Comparison of ENCODE assay signal across 7 cellular contexts in the genomic region with DNA sequence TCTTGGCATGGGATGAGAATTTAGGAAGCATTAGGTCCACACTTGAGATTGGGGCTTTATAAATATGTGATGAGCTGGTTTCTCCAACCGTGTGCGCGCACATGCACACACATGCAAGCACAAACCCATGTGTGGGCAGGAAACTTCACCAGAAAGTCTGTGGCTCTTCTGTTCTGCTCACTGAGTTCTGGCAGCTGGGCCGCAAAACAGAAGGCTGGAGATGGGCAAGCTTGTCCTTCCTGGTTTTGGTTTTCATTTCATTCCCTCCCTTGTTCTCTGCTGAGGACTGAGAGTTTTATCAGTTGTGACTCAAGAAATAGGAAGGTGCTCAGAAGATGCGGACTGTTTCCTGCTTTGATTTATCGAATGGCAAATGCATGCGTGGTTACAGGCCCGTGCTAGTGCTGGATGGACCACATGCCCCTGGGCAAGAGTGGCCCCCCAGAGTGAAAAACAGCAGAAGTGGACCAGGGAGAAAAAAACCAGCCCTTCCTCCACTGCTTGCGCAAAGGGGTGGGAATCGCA. TPM values are rescaled to one million over a fixed set of nuclear protein-coding genes. Genes with fewer than 3 reads are reported as not detected.
DNase-seq lines count a peak whose midpoint lies in the region; ATAC-seq lines count a peak whose summit lies in the region.

No MANE protein-coding gene starts in this region.

- peak; percentile 59 for ATAC-seq in GM18909 (IDR thresholded peaks at IDR 0.05; ENCODE audit: poor library complexity, unreplicated experiment)
- ATAC-seq in HG02970 (IDR thresholded peaks at IDR 0.05; ENCODE audit: low FRiP score, unreplicated experiment) = peak; percentile 46
- peak; percentile 45 to 58 for ATAC-seq in right cardiac atrium

- H3K27ac ChIP-seq in right cardiac atrium (ENCODE audit: low read length) (peak overlapping the region; percentile 60), subcutaneous abdominal adipose tissue (ENCODE audit: low read depth, low read length) (peak overlapping the region; percentile 65)

- H3K4me1 ChIP-seq in right cardiac atrium (ENCODE audit: control insufficient read depth, insufficient read depth, low read length) (peaks cover 18% of the 10 kb centered on the region), subcutaneous abdominal adipose tissue (ENCODE audit: control insufficient read depth in 5 of 5, insufficient read depth in 5 of 5, low read length in 5 of 5) (peaks cover 17 to 67% (median 49%) of the 10 kb centered on the region in 5 donors)

- H3K27me3 ChIP-seq in right cardiac atrium (ENCODE audit: control insufficient read depth, insufficient read depth) = no peaks in the 10 kb centered on the region
- H3K27me3 ChIP-seq in subcutaneous abdominal adipose tissue (ENCODE audit: control insufficient read depth in 5 of 5, insufficient read depth in 4 of 5, low read length in 5 of 5) = no peaks in the 10 kb centered on the region

- peaks cover 0 to 3% (median 0%) of the 10 kb centered on the region in 5 donors for H3K36me3 ChIP-seq in subcutaneous abdominal adipose tissue (ENCODE audit: control insufficient read depth in 5 of 5, insufficient read depth in 5 of 5, low read length in 5 of 5)

- no peaks in the 10 kb centered on the region for H3K9me3 Mint-ChIP-seq in activated CD4-positive, alpha-beta T cell treated with anti-CD3 and anti-CD28 coated beads, Interleukin-2, amount 10 ng/mL, durations not matched to agents 24 days and 14 days

- no peak overlapping the region for H3K9ac ChIP-seq in subcutaneous abdominal adipose tissue (ENCODE audit: low read length in 5 of 5)

- H3K4me3 ChIP-seq in right cardiac atrium (ENCODE audit: low read length) (no peak overlapping the region), subcutaneous abdominal adipose tissue (ENCODE audit: low read depth in 1 of 5, low read length in 5 of 5) (peak overlapping the region in 2 of 5 donors; percentile 11 to 25)

- WGBS in right cardiac atrium = 61% methylated on average over 10 of the region's 10 CpGs

- H3K4me1 Mint-ChIP-seq in activated CD4-positive, alpha-beta T cell treated with anti-CD3 and anti-CD28 coated beads, Interleukin-2, amount 10 ng/mL, durations not matched to agents 24 days and 14 days = peaks cover 66% of the 10 kb centered on the region

- no peaks in the 10 kb centered on the region for H3K9me3 ChIP-seq in right cardiac atrium (ENCODE audit: control insufficient read depth, low read length)
- no peaks in the 10 kb centered on the region for H3K9me3 ChIP-seq in subcutaneous abdominal adipose tissue (ENCODE audit: control insufficient read depth in 5 of 5, low read length in 5 of 5)

- H3K27me3 Mint-ChIP-seq in activated CD4-positive, alpha-beta T cell treated with anti-CD3 and anti-CD28 coated beads, Interleukin-2, amount 10 ng/mL, durations not matched to agents 24 days and 14 days = no peaks in the 10 kb centered on the region

- peak overlapping the region; percentile 80 for H3K4me3 Mint-ChIP-seq in activated CD4-positive, alpha-beta T cell treated with anti-CD3 and anti-CD28 coated beads, Interleukin-2, amount 10 ng/mL, durations not matched to agents 24 days and 14 days

- H3K27ac Mint-ChIP-seq in activated CD4-positive, alpha-beta T cell treated with anti-CD3 and anti-CD28 coated beads, Interleukin-2, amount 10 ng/mL, durations not matched to agents 24 days and 14 days = peak overlapping the region; percentile 92

- intact Hi-C loops in activated CD4-positive, alpha-beta T cell treated with anti-CD3 and anti-CD28 coated beads, Interleukin-2, amount 10 ng/mL, durations not matched to agents 24 days and 14 days (cut with micrococcal nuclease) = loop anchor here (2.0 kb wide), 1 partner anchor 14 kb away; a partner anchor contains a TSS
- intact Hi-C loops in right cardiac atrium (cut with DNase I) = no loop called here

- DNase-seq in activated CD4-positive, alpha-beta T cell treated with anti-CD3 and anti-CD28 coated beads, Interleukin-2, amount 10 ng/mL, durations not matched to agents 24 days and 14 days = peak; percentile 85
- peak in 2 of 3 donors; percentile 51 to 73 for DNase-seq in right cardiac atrium
- no peak for DNase-seq in NCI-H2107 (lab: John Stamatoyannopoulos, UW)
- DNase-seq in KG1 (lab: John Stamatoyannopoulos, UW) = no peak

- peaks cover 48% of the 10 kb centered on the region for H3K36me3 Mint-ChIP-seq in activated CD4-positive, alpha-beta T cell treated with anti-CD3 and anti-CD28 coated beads, Interleukin-2, amount 10 ng/mL, durations not matched to agents 24 days and 14 days (ENCODE audit: low read depth)

RNA-seq across cellular contexts. Expression of a gene that starts 14.1 kb away (rescaled TPM):
- total RNA-seq in activated CD4-positive, alpha-beta T cell treated with anti-CD3 and anti-CD28 coated beads, Interleukin-2, amount 10 ng/mL, durations not matched to agents 24 days and 14 days = 57.4 and 61.0 TPM in 2 replicates
- total RNA-seq in right cardiac atrium = 10 to 100 TPM; 12.2 to 17.1 (median 15.1) TPM
- polyA plus RNA-seq in right cardiac atrium = 10.8 TPM

RNA-seq across cellular contexts. Expression of a gene that starts 40.8 kb away (rescaled TPM):
- 0.28 and 0.40 TPM in 2 replicates for total RNA-seq in activated CD4-positive, alpha-beta T cell treated with anti-CD3 and anti-CD28 coated beads, Interleukin-2, amount 10 ng/mL, durations not matched to agents 24 days and 14 days
- not detected for total RNA-seq in right cardiac atrium
- polyA plus RNA-seq in right cardiac atrium = not detected

Comparison
In these comparisons a context has a peak if more than half of its experiments do, and no peak if none do; other contexts are left out.
1. DNase-seq: peak in activated CD4-positive, alpha-beta T cell treated with anti-CD3 and anti-CD28 coated beads, Interleukin-2, amount 10 ng/mL, durations not matched to agents 24 days and 14 days (single experiment) and right cardiac atrium (2 of 3); none in NCI-H2107 (single experiment) and KG1 (single experiment).
2. Peak in every context shown above with its lines, with median percentiles within 50 percentile points of each other: ATAC-seq.